ENCODE assay signal across 10 cellular contexts in genomic region chr9:41075671-41076070, GRCh38. TPM values are rescaled to one million over a fixed set of nuclear protein-coding genes. Genes with fewer than 3 reads are reported as not detected.
"Had no signal": no experiment of that assay in that cellular context is flagged by ENCODE, and none has a peak within 500 bp of the region (broad histone marks: within the 10 kb centered on the region; RNA-seq: fewer than 3 reads in every experiment).

No MANE protein-coding gene starts in this region.

RNA-seq across cellular contexts. Expression of gene FOXD4L6, which starts 52.8 kb away (rescaled TPM):
- total RNA-seq: activated CD4-positive, alpha-beta memory T cell treated with anti-CD3 and anti-CD28 coated beads, Interleukin-2, amount 10 ng/mL, durations not matched to agents 7 days and 5 days; activated CD4-positive, alpha-beta T cell treated with anti-CD3 and anti-CD28 coated beads for 36 hours; activated naive CD8-positive, alpha-beta T cell treated with anti-CD3 and anti-CD28 coated beads for 36 hours; esophagus mucosa; gastrocnemius medialis; heart left ventricle; lower leg skin; T-helper 1 cell treated with Interleukin-12 subunit alpha and Interleukin-12 subunit beta and Interleukin-4 antibody, amounts not matched to agents 30 ng/mL and 1 ng/mL, for 36 hours; urinary bladder had no signal
- polyA plus RNA-seq: heart left ventricle, immature natural killer cell, urinary bladder had no signal
